1 cellular context compared by ENCODE assay signal in the genomic region with DNA sequence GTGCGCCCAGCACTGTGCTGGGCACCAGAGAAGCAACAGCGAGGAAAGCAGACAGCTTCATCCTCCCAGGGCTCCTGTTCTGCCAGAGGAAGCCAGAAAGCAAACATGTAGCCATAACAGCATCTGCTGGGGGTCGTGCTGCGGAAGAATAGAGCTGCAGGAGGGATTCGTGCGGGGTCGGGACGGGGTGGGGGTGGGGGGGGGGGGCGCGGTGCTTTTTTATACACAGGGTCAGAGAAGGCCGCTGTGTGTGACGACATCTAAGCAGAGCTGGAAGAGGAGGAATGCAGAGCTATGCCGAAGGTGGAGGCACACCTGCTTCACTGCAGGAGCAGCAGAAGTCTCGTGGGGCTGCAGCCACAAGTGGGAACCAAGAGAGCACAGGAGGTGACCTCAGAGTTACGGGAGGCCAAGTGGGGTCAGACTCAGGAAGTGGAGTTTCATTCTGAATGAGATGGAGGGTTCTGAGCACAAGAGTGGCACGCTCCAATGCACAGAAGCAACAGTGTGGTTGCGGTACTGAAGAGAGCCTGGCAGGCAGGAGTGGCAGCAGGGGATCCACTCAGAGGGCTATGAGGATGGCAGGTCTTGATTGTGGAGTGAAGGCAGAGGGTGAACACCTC.
TF ChIP-seq lines count a peak whose summit lies in the region.

No MANE protein-coding gene starts in this region.

TF ChIP-seq in GM12878, 131 proteins besides CTCF, POLR2A, EP300 and RAD21 (continued from another document and continues in another):
- TF ChIP-seq ZNF687 (IDR thresholded peaks at IDR 0.05): no peak
- peak; percentile 84 for TF ChIP-seq MEF2A (IDR thresholded peaks at IDR 0.05; ENCODE audit: insufficient read depth, low read depth, low read length)
- peak; percentile 40; the same call in 1 of the 2 replicates for TF ChIP-seq TAF1 (IDR thresholded peaks at IDR 0.05; ENCODE audit: borderline replicate concordance, low read depth, low read length)
- TF ChIP-seq PAX5 (IDR thresholded peaks at IDR 0.05; ENCODE audit: borderline replicate concordance, low read depth, low read length): peak; percentile 100
- no peak for TF ChIP-seq MYB (IDR thresholded peaks at IDR 0.05; ENCODE audit: borderline replicate concordance, low read depth, low read length)
- TF ChIP-seq TARDBP (IDR thresholded peaks at IDR 0.05; ENCODE audit: borderline replicate concordance): peak; percentile 86
- peak; percentile 84; the same call in 2 of the 3 replicates for TF ChIP-seq POU2F2 (IDR thresholded peaks at IDR 0.05; ENCODE audit: borderline replicate concordance, low read depth, low read length)
- TF ChIP-seq FOXK2 (IDR thresholded peaks at IDR 0.05): peak; percentile 13; the same call in 1 of the 2 replicates
- TF ChIP-seq NFIC (IDR thresholded peaks at IDR 0.05; ENCODE audit: low read depth, low read length): peak; percentile 99
- TF ChIP-seq, protein P1, sequence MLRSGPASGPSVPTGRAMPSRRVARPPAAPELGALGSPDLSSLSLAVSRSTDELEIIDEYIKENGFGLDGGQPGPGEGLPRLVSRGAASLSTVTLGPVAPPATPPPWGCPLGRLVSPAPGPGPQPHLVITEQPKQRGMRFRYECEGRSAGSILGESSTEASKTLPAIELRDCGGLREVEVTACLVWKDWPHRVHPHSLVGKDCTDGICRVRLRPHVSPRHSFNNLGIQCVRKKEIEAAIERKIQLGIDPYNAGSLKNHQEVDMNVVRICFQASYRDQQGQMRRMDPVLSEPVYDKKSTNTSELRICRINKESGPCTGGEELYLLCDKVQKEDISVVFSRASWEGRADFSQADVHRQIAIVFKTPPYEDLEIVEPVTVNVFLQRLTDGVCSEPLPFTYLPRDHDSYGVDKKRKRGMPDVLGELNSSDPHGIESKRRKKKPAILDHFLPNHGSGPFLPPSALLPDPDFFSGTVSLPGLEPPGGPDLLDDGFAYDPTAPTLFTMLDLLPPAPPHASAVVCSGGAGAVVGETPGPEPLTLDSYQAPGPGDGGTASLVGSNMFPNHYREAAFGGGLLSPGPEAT (IDR thresholded peaks at IDR 0.05; ENCODE audit: low read depth): peak; percentile 76
- TF ChIP-seq MAX (IDR thresholded peaks at IDR 0.05; ENCODE audit: low read depth, low read length): peak; percentile 39; the same call in 1 of the 2 replicates
- no peak for TF ChIP-seq USF1 (IDR thresholded peaks at IDR 0.05; ENCODE audit: borderline replicate concordance, extremely low read length, insufficient read depth, low read depth, low read length)
- TF ChIP-seq MXI1 (IDR thresholded peaks at IDR 0.05; ENCODE audit: low read depth, low read length): no peak
- TF ChIP-seq, protein P2, sequence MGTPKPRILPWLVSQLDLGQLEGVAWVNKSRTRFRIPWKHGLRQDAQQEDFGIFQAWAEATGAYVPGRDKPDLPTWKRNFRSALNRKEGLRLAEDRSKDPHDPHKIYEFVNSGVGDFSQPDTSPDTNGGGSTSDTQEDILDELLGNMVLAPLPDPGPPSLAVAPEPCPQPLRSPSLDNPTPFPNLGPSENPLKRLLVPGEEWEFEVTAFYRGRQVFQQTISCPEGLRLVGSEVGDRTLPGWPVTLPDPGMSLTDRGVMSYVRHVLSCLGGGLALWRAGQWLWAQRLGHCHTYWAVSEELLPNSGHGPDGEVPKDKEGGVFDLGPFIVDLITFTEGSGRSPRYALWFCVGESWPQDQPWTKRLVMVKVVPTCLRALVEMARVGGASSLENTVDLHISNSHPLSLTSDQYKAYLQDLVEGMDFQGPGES (IDR thresholded peaks at IDR 0.05): no peak
- TF ChIP-seq, protein P3, sequence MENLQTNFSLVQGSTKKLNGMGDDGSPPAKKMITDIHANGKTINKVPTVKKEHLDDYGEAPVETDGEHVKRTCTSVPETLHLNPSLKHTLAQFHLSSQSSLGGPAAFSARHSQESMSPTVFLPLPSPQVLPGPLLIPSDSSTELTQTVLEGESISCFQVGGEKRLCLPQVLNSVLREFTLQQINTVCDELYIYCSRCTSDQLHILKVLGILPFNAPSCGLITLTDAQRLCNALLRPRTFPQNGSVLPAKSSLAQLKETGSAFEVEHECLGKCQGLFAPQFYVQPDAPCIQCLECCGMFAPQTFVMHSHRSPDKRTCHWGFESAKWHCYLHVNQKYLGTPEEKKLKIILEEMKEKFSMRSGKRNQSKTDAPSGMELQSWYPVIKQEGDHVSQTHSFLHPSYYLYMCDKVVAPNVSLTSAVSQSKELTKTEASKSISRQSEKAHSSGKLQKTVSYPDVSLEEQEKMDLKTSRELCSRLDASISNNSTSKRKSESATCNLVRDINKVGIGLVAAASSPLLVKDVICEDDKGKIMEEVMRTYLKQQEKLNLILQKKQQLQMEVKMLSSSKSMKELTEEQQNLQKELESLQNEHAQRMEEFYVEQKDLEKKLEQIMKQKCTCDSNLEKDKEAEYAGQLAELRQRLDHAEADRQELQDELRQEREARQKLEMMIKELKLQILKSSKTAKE (IDR thresholded peaks at IDR 0.05; ENCODE audit: low read depth, poor library complexity, severe bottlenecking): peak; percentile 98
- no peak for TF ChIP-seq ZNF384 (IDR thresholded peaks at IDR 0.05; ENCODE audit: borderline replicate concordance, low read depth, low read length)
- TF ChIP-seq NKRF (conservative IDR thresholded peaks at IDR 0.05): no peak
- peak; percentile 100 for TF ChIP-seq TBL1XR1 (IDR thresholded peaks at IDR 0.05; ENCODE audit: low read depth, low read length)
- 0 out of 2 replicates have a peak, but pooled peaks have one; percentile 27 for TF ChIP-seq GATAD2B (conservative IDR thresholded peaks at IDR 0.05; ENCODE audit: low read depth)
- peak; percentile 100 for TF ChIP-seq NR2F1 (conservative IDR thresholded peaks at IDR 0.05)
- TF ChIP-seq ZSCAN29 (IDR thresholded peaks at IDR 0.05): no peak
- TF ChIP-seq RUNX3 (IDR thresholded peaks at IDR 0.05; ENCODE audit: low read length): peak; percentile 99
- peak; percentile 62; the same call in 1 of the 2 replicates for TF ChIP-seq PML (IDR thresholded peaks at IDR 0.05; ENCODE audit: low read length)
- no peak for TF ChIP-seq SMC3 (IDR thresholded peaks at IDR 0.05; ENCODE audit: borderline replicate concordance, low read length)
- peak; percentile 99 for TF ChIP-seq EED (IDR thresholded peaks at IDR 0.05; ENCODE audit: low read depth)
- peak in 1 of 2 experiments; percentile 97; a peak in 2 of 4 replicates for TF ChIP-seq CEBPB (IDR thresholded peaks at IDR 0.05; ENCODE audit: borderline replicate concordance in 1 of 2, low read depth in 2 of 2, low read length in 2 of 2)
- peak; percentile 94 for TF ChIP-seq JUND (IDR thresholded peaks at IDR 0.05; ENCODE audit: low read depth, low read length)
- TF ChIP-seq RELA (IDR thresholded peaks at IDR 0.05; ENCODE audit: borderline replicate concordance, partially characterized antibody): peak; percentile 63
- no peak for TF ChIP-seq RBBP5 (conservative IDR thresholded peaks at IDR 0.05)
- no peak for TF ChIP-seq BRCA1 (IDR thresholded peaks at IDR 0.05; ENCODE audit: low read depth, low read length)
- TF ChIP-seq, protein P4, sequence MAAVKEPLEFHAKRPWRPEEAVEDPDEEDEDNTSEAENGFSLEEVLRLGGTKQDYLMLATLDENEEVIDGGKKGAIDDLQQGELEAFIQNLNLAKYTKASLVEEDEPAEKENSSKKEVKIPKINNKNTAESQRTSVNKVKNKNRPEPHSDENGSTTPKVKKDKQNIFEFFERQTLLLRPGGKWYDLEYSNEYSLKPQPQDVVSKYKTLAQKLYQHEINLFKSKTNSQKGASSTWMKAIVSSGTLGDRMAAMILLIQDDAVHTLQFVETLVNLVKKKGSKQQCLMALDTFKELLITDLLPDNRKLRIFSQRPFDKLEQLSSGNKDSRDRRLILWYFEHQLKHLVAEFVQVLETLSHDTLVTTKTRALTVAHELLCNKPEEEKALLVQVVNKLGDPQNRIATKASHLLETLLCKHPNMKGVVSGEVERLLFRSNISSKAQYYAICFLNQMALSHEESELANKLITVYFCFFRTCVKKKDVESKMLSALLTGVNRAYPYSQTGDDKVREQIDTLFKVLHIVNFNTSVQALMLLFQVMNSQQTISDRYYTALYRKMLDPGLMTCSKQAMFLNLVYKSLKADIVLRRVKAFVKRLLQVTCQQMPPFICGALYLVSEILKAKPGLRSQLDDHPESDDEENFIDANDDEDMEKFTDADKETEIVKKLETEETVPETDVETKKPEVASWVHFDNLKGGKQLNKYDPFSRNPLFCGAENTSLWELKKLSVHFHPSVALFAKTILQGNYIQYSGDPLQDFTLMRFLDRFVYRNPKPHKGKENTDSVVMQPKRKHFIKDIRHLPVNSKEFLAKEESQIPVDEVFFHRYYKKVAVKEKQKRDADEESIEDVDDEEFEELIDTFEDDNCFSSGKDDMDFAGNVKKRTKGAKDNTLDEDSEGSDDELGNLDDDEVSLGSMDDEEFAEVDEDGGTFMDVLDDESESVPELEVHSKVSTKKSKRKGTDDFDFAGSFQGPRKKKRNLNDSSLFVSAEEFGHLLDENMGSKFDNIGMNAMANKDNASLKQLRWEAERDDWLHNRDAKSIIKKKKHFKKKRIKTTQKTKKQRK (IDR thresholded peaks at IDR 0.05; ENCODE audit: low read depth, low read length): no peak
- TF ChIP-seq PAX8 (IDR thresholded peaks at IDR 0.05): no peak
- TF ChIP-seq WRNIP1 (IDR thresholded peaks at IDR 0.05; ENCODE audit: borderline replicate concordance, low read depth, low read length): no peak
- TF ChIP-seq CHD2 (IDR thresholded peaks at IDR 0.05; ENCODE audit: borderline replicate concordance, low read depth, low read length): peak; percentile 86
- TF ChIP-seq STAT1 (conservative IDR thresholded peaks at IDR 0.05): no peak
- peak in 1 of 2 experiments; percentile 64; a peak in 1 of 4 replicates for TF ChIP-seq SRF (IDR thresholded peaks at IDR 0.05; ENCODE audit: low read depth in 2 of 2, low read length in 2 of 2)
- peak in 1 of 2 experiments; percentile 94; a peak in 2 of 4 replicates for TF ChIP-seq ETV6 (conservative IDR thresholded peaks at IDR 0.05 in 1 of 2, IDR thresholded peaks at IDR 0.05 in 1 of 2; ENCODE audit: borderline replicate concordance in 1 of 2, low read depth in 1 of 2)
- peak; percentile 77 for TF ChIP-seq BMI1 (IDR thresholded peaks at IDR 0.05; ENCODE audit: borderline replicate concordance)
- TF ChIP-seq IRF4 (IDR thresholded peaks at IDR 0.05; ENCODE audit: low read depth, low read length): peak; percentile 99
